ENCODE assay signal across 2 cellular contexts in genomic region chr22:30313527-30314385, GRCh38.
TF ChIP-seq lines count a peak whose summit lies in the region.

No MANE protein-coding gene starts in this region.

TF ChIP-seq in SK-N-SH treated with all-trans-retinoic acid at 6 μM for 48 hours, 23 proteins besides CTCF, POLR2A, EP300 and RAD21:
- TF ChIP-seq TOX (CRISPR knock-in tag; IDR thresholded peaks at IDR 0.05; ENCODE audit: borderline replicate concordance) (no peak), TSHZ2 (CRISPR knock-in tag; IDR thresholded peaks at IDR 0.05) (no peak), SNAI2 (CRISPR knock-in tag; IDR thresholded peaks at IDR 0.05) (no peak), GLIS3 (CRISPR knock-in tag; IDR thresholded peaks at IDR 0.05) (no peak), BACH2 (CRISPR knock-in tag; IDR thresholded peaks at IDR 0.05; ENCODE audit: borderline replicate concordance) (no peak), PPARA (CRISPR knock-in tag; IDR thresholded peaks at IDR 0.05; ENCODE audit: borderline replicate concordance) (no peak), ZNF565 (CRISPR knock-in tag; conservative IDR thresholded peaks at IDR 0.05; ENCODE audit: low read depth) (no peak), RARB (CRISPR knock-in tag; IDR thresholded peaks at IDR 0.05) (no peak), ESRRG (CRISPR knock-in tag; IDR thresholded peaks at IDR 0.05) (no peak), ZFP3 (CRISPR knock-in tag; IDR thresholded peaks at IDR 0.05) (no peak), CREB5 (CRISPR knock-in tag; IDR thresholded peaks at IDR 0.05; ENCODE audit: low read depth) (no peak), ZNF70 (CRISPR knock-in tag; IDR thresholded peaks at IDR 0.05) (no peak), ISL1 (CRISPR knock-in tag; IDR thresholded peaks at IDR 0.05) (peak; percentile 86), ARNTL (CRISPR knock-in tag; IDR thresholded peaks at IDR 0.05; ENCODE audit: borderline replicate concordance, low read depth) (no peak), OSR1 (CRISPR knock-in tag; IDR thresholded peaks at IDR 0.05) (no peak), CSRNP3 (CRISPR knock-in tag; IDR thresholded peaks at IDR 0.05) (peak; percentile 46; the same call in 1 of the 2 replicates), TCF4 (CRISPR knock-in tag; IDR thresholded peaks at IDR 0.05; ENCODE audit: borderline replicate concordance) (peak; percentile 72), POU6F1 (CRISPR knock-in tag; IDR thresholded peaks at IDR 0.05; ENCODE audit: borderline replicate concordance, low read depth) (no peak)

TF ChIP-seq in HepG2, 621 proteins besides CTCF, POLR2A, EP300 and RAD21:
- no peak for TF ChIP-seq XBP1 (CRISPR knock-in tag; IDR thresholded peaks at IDR 0.05)
